In genomic region chr17:31427684-31428083, GRCh38 we compare ENCODE assay signal across 15 cellular contexts. TPM values are rescaled to one million over a fixed set of nuclear protein-coding genes. Genes with fewer than 3 reads are reported as not detected.
DNase-seq lines count a peak whose midpoint lies in the region.
"Had no signal": no experiment of that assay in that cellular context is flagged by ENCODE, and none has a peak within 500 bp of the region (broad histone marks: within the 10 kb centered on the region; RNA-seq: fewer than 3 reads in every experiment).

No MANE protein-coding gene starts in this region.

- peak; percentile 5 for DNase-seq in NCI-H1092 treated with DMSO at 0.1 percent for 48 hours (lab: John Stamatoyannopoulos, UW)
- DNase-seq in NCI-H1092 (lab: John Stamatoyannopoulos, UW) = no peak
- DNase-seq in G401 (ENCODE audit: low spot score) = peak; percentile 71
- DNase-seq in neuronal stem cell (ENCODE audit: low spot score) = no peak
- DNase-seq in GM03348 (ENCODE audit: low spot score) = no peak
- no peak for DNase-seq in activated T-cell treated with anti-CD3 and anti-CD28 coated beads for 4 hours
- no peak for DNase-seq in T-helper 2 cell
- DNase-seq: DMS 273 treated with DMSO at 0.1 percent for 48 hours, H7, MG63, NCI-H1417 treated with DMSO at 0.1 percent for 48 hours, NCI-H2081, NCI-H524 treated with DMSO at 0.1 percent for 48 hours had no signal

- H2AK5ac ChIP-seq in neuronal stem cell (ENCODE audit: low read depth, low read length) = peak overlapping the region; percentile 48

- no peak overlapping the region for H4K8ac ChIP-seq in neuronal stem cell (ENCODE audit: low read depth, low read length)

- no peak overlapping the region for H3K9ac ChIP-seq in neuronal stem cell (ENCODE audit: low read depth, low read length, poor library complexity)

- H3K36me3 ChIP-seq in neuronal stem cell (replicated peaks in 1 of 2; ENCODE audit: control insufficient read depth in 2 of 2, insufficient read depth in 2 of 2, low read length in 2 of 2) = no peaks in the 10 kb centered on the region
- H3K36me3 ChIP-seq: MG63 had no signal

- H2BK5ac ChIP-seq in neuronal stem cell (ENCODE audit: low read length) = no peak overlapping the region

- no peak overlapping the region for H2BK12ac ChIP-seq in neuronal stem cell (ENCODE audit: low read length)

- H3K27ac ChIP-seq in angular gyrus (ENCODE audit: low read depth, low read length) (peak overlapping the region; percentile 57), neuronal stem cell (replicated peaks; ENCODE audit: low read length) (no peak overlapping the region)
- H3K27ac ChIP-seq: 22Rv1 had no signal

- in situ Hi-C loops in G401 (cut with HindIII; ENCODE audit: low sequenced_read_pairs) = no loop called here

- no CpG with 5 or more reads among the region's 4 CpGs for WGBS in neuronal stem cell (ENCODE audit: extremely low coverage in 2 of 2, insufficient read length in 2 of 2, insufficient replicate concordance in 1 of 2), 2 donors

- no peak overlapping the region for H3K4ac ChIP-seq in neuronal stem cell (ENCODE audit: low read length)

- H3K23ac ChIP-seq in neuronal stem cell (ENCODE audit: low read depth, low read length, poor library complexity) = peak overlapping the region; percentile 26

- H3K4me2 ChIP-seq in neuronal stem cell (ENCODE audit: insufficient read depth, low read length, poor library complexity, severe bottlenecking) = no peak overlapping the region

- H3K27me3 ChIP-seq in neuronal stem cell (ENCODE audit: control insufficient read depth in 3 of 3, insufficient read depth in 3 of 3, low read depth in 1 of 3, low read length in 3 of 3) = peaks cover 0 to 4% (median 0%) of the 10 kb centered on the region in 3 experiments
- H3K27me3 ChIP-seq: MG63 had no signal

- peaks cover 0 to 3% of the 10 kb centered on the region in 2 donors for H3K9me3 ChIP-seq in neuronal stem cell (replicated peaks in 1 of 2; ENCODE audit: control insufficient read depth in 2 of 2, insufficient read depth in 1 of 2, low read depth in 1 of 2, low read length in 2 of 2)
- H3K9me3 ChIP-seq: MG63 had no signal

- H3K79me1 ChIP-seq in neuronal stem cell (ENCODE audit: low read depth, low read length) = no peaks in the 10 kb centered on the region

- H4K91ac ChIP-seq in neuronal stem cell (ENCODE audit: low read depth, low read length, poor library complexity) = peak overlapping the region; percentile 92

- H3K18ac ChIP-seq in neuronal stem cell (ENCODE audit: low read length) = peak overlapping the region; percentile 63

- no peak overlapping the region for H2BK120ac ChIP-seq in neuronal stem cell (ENCODE audit: low read depth, low read length)

- H3K14ac ChIP-seq in neuronal stem cell (ENCODE audit: low read length) = no peak overlapping the region

- H2BK15ac ChIP-seq in neuronal stem cell (ENCODE audit: low read length) = peak overlapping the region; percentile 60

- peaks cover 15 to 17% of the 10 kb centered on the region in 2 donors for H3K4me1 ChIP-seq in neuronal stem cell (ENCODE audit: control insufficient read depth in 2 of 2, insufficient read depth in 1 of 2, low read depth in 1 of 2, low read length in 2 of 2)

- H3K4me3 ChIP-seq in neuronal stem cell (ENCODE audit: low read length in 2 of 2) = no peak overlapping the region
- H3K4me3 ChIP-seq: MG63 had no signal

- no peak overlapping the region for H2AFZ ChIP-seq in neuronal stem cell (ENCODE audit: low read length)

RNA-seq across cellular contexts. Expression of gene RAB11FIP4, which starts 36.2 kb away (rescaled TPM):
- 29.4 and 34.1 TPM in 2 replicates for total RNA-seq in G401 (2014; rRNA removed; shearing (Covaris generic))
- polyA plus RNA-seq in neuronal stem cell (2013, experiment 1 of 2) = 10.1 TPM
- 10.1 TPM for polyA plus RNA-seq in neuronal stem cell (2013, experiment 2 of 2)

Comparison
In these comparisons a context has a peak if more than half of its experiments do, and no peak if none do; other contexts are left out.
1. DNase-seq: peak in NCI-H1092 treated with DMSO at 0.1 percent for 48 hours (single experiment) and G401 (single experiment); none in NCI-H1092 (single experiment), neuronal stem cell (single experiment), GM03348 (single experiment), activated T-cell treated with anti-CD3 and anti-CD28 coated beads for 4 hours (single experiment) and T-helper 2 cell (0 of 5).